ENCODE assay signal across 22 cellular contexts in the genomic region with DNA sequence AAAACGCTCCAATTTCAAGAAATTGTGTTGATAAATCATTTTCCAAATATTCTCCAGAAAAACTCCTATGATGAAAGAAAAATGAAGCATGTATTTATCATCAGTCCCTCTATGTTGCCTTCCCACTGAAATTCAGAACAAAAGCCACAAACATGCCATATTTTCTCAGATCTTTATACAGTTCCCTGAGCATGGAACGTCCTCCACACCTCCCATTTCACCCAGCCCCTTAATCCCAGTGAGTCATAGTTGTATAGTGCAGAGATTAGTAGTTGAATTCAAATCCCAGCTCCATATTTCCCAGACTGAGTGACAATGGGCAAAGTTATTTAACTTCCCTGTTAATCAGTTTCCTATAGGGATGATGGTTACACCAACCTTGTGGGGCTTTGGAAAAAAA. TPM values are rescaled to one million over a fixed set of nuclear protein-coding genes. Genes with fewer than 3 reads are reported as not detected.
DNase-seq lines count a peak whose midpoint lies in the region; ATAC-seq and TF ChIP-seq lines count a peak whose summit lies in the region.
"Had no signal": no experiment of that assay in that cellular context is flagged by ENCODE, and none has a peak within 500 bp of the region (broad histone marks: within the 10 kb centered on the region; RNA-seq: fewer than 3 reads in every experiment).

No MANE protein-coding gene starts in this region.

- H3K27me3 Mint-ChIP-seq in brain (peaks cover 4% of the 10 kb centered on the region), WTC11 (ENCODE audit: low read depth) (no peaks in the 10 kb centered on the region)
- H3K27me3 Mint-ChIP-seq in activated CD4-positive, alpha-beta T cell treated with anti-CD3 and anti-CD28 coated beads for 36 hours, result peaks cover 19% of the 10 kb centered on the region

- DNase-seq in AG10803 (ENCODE audit: low read depth) (peak; percentile 29), HS-5 (ENCODE audit: low read depth) (peak; percentile 14), iris pigment epithelial cell (ENCODE audit: low read depth) (peak; percentile 62), erythroblast (lab: John Stamatoyannopoulos, UW) (no peak), WTC11 (ENCODE audit: low spot score) (no peak)
- DNase-seq in activated CD4-positive, alpha-beta T cell treated with anti-CD3 and anti-CD28 coated beads for 36 hours, result no peak
- DNase-seq: activated CD4-positive, alpha-beta T cell treated with anti-CD3 and anti-CD28 coated beads, Interleukin-2, amount 50 U/mL, for 48 hours; activated gamma-delta T cell; CD8-positive, alpha-beta memory T cell; DMS79 treated with DMSO at 0.1 percent for 48 hours; effector memory CD8-positive, alpha-beta T cell; MV-4-11; NCI-H187 treated with DMSO at 0.1 percent for 48 hours; SK-N-SH; stimulated activated naive CD4-positive, alpha-beta T cell had no signal

- H3K36me3 Mint-ChIP-seq in brain (no peaks in the 10 kb centered on the region), WTC11 (no peaks in the 10 kb centered on the region)
- no peaks in the 10 kb centered on the region for H3K36me3 Mint-ChIP-seq in activated CD4-positive, alpha-beta T cell treated with anti-CD3 and anti-CD28 coated beads for 36 hours (ENCODE audit: low read depth)

- H3K4me3 Mint-ChIP-seq in brain, result no peak overlapping the region
- H3K4me3 Mint-ChIP-seq in WTC11, result no peak overlapping the region
- no peak overlapping the region for H3K4me3 Mint-ChIP-seq in activated CD4-positive, alpha-beta T cell treated with anti-CD3 and anti-CD28 coated beads for 36 hours
- H3K4me3 Mint-ChIP-seq: CD8-positive, alpha-beta memory T cell; effector memory CD8-positive, alpha-beta T cell; T-helper 2 cell treated with Interferon-gamma antibody and Interleukin-4, amounts not matched to agents 5 μg/mL and 100 μg/mL, for 36 hours had no signal

- CTCF ChIA-PET in WTC11 (lab: Charles Lee), result no interaction called here
- CTCF ChIA-PET in activated CD4-positive, alpha-beta T cell treated with anti-CD3 and anti-CD28 coated beads for 36 hours (lab: Charles Lee), result interaction anchor here (1.3 kb wide), 1 partner anchor 16 kb away, joined by 4 read pairs; no protein-coding TSS in a partner anchor

- intact Hi-C loops in activated CD4-positive, alpha-beta T cell treated with anti-CD3 and anti-CD28 coated beads for 36 hours (cut with DNase I, micrococcal nuclease), result no loop called here

- no peak for ATAC-seq in GM18511 (IDR thresholded peaks at IDR 0.05; ENCODE audit: unreplicated experiment)
- ATAC-seq in WTC11, result no peak
- no peak for ATAC-seq in activated CD4-positive, alpha-beta T cell treated with anti-CD3 and anti-CD28 coated beads for 36 hours
- ATAC-seq: effector memory CD8-positive, alpha-beta T cell; K562 had no signal

- TF ChIP-seq CTCF in AG10803 (conservative IDR thresholded peaks at IDR 0.05; ENCODE audit: low read length) (no peak), brain (conservative IDR thresholded peaks at IDR 0.05) (no peak), WTC11 (IDR thresholded peaks at IDR 0.05) (no peak)

- H3K4me1 Mint-ChIP-seq in brain (peaks cover 46% of the 10 kb centered on the region), WTC11 (peaks cover 26% of the 10 kb centered on the region)
- H3K4me1 Mint-ChIP-seq in activated CD4-positive, alpha-beta T cell treated with anti-CD3 and anti-CD28 coated beads for 36 hours, result no peaks in the 10 kb centered on the region
- H3K4me1 Mint-ChIP-seq: CD8-positive, alpha-beta memory T cell had no signal

- H3K27ac Mint-ChIP-seq in brain (peak overlapping the region in 3 of 5 experiments; percentile 6 to 43 (median 37)), WTC11 (no peak overlapping the region)
- no peak overlapping the region for H3K27ac Mint-ChIP-seq in activated CD4-positive, alpha-beta T cell treated with anti-CD3 and anti-CD28 coated beads for 36 hours
- H3K27ac Mint-ChIP-seq: CD8-positive, alpha-beta memory T cell; effector memory CD8-positive, alpha-beta T cell; T-helper 2 cell treated with Interferon-gamma antibody and Interleukin-4, amounts not matched to agents 5 μg/mL and 100 μg/mL, for 36 hours had no signal

- TF ChIP-seq POLR2A in erythroblast (IDR thresholded peaks at IDR 0.05; ENCODE audit: low read length), result no peak

- POLR2A ChIA-PET in WTC11 (lab: Charles Lee), result no interaction called here
- POLR2A ChIA-PET in activated CD4-positive, alpha-beta T cell treated with anti-CD3 and anti-CD28 coated beads for 36 hours (lab: Charles Lee), result no interaction called here

- no peak overlapping the region for H3K4me3 ChIP-seq in AG10803 (ENCODE audit: low read length)
- H3K4me3 ChIP-seq: adrenal gland, hepatocyte, K562, tibial nerve had no signal

- peaks cover 0 to 11% (median 0%) of the 10 kb centered on the region in 5 experiments for H3K9me3 Mint-ChIP-seq in brain
- H3K9me3 Mint-ChIP-seq in WTC11, result no peaks in the 10 kb centered on the region
- H3K9me3 Mint-ChIP-seq in activated CD4-positive, alpha-beta T cell treated with anti-CD3 and anti-CD28 coated beads for 36 hours (ENCODE audit: low read depth), result peaks cover 3% of the 10 kb centered on the region
- H3K9me3 Mint-ChIP-seq: effector memory CD8-positive, alpha-beta T cell; T-helper 2 cell treated with Interferon-gamma antibody and Interleukin-4, amounts not matched to agents 5 μg/mL and 100 μg/mL, for 36 hours had no signal

TF ChIP-seq in WTC11, 78 proteins besides CTCF, POLR2A, EP300 and RAD21 (continues in another document):
- TF ChIP-seq, protein P1, sequence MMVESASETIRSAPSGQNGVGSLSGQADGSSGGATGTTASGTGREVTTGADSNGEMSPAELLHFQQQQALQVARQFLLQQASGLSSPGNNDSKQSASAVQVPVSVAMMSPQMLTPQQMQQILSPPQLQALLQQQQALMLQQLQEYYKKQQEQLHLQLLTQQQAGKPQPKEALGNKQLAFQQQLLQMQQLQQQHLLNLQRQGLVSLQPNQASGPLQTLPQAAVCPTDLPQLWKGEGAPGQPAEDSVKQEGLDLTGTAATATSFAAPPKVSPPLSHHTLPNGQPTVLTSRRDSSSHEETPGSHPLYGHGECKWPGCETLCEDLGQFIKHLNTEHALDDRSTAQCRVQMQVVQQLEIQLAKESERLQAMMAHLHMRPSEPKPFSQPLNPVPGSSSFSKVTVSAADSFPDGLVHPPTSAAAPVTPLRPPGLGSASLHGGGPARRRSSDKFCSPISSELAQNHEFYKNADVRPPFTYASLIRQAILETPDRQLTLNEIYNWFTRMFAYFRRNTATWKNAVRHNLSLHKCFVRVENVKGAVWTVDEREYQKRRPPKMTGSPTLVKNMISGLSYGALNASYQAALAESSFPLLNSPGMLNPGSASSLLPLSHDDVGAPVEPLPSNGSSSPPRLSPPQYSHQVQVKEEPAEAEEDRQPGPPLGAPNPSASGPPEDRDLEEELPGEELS (CRISPR knock-in tag; IDR thresholded peaks at IDR 0.05), result no peak
- TF ChIP-seq ZNF317 (CRISPR knock-in tag; IDR thresholded peaks at IDR 0.05; ENCODE audit: borderline replicate concordance, low read depth) (no peak), SOX15 (CRISPR knock-in tag; IDR thresholded peaks at IDR 0.05) (no peak), RORB (CRISPR knock-in tag; IDR thresholded peaks at IDR 0.05) (no peak), EMX1 (CRISPR knock-in tag; IDR thresholded peaks at IDR 0.05) (no peak), NR1H2 (CRISPR knock-in tag; IDR thresholded peaks at IDR 0.05) (no peak), NFYB (CRISPR knock-in tag; conservative IDR thresholded peaks at IDR 0.05; ENCODE audit: low read depth) (no peak)
- TF ChIP-seq, protein P2, sequence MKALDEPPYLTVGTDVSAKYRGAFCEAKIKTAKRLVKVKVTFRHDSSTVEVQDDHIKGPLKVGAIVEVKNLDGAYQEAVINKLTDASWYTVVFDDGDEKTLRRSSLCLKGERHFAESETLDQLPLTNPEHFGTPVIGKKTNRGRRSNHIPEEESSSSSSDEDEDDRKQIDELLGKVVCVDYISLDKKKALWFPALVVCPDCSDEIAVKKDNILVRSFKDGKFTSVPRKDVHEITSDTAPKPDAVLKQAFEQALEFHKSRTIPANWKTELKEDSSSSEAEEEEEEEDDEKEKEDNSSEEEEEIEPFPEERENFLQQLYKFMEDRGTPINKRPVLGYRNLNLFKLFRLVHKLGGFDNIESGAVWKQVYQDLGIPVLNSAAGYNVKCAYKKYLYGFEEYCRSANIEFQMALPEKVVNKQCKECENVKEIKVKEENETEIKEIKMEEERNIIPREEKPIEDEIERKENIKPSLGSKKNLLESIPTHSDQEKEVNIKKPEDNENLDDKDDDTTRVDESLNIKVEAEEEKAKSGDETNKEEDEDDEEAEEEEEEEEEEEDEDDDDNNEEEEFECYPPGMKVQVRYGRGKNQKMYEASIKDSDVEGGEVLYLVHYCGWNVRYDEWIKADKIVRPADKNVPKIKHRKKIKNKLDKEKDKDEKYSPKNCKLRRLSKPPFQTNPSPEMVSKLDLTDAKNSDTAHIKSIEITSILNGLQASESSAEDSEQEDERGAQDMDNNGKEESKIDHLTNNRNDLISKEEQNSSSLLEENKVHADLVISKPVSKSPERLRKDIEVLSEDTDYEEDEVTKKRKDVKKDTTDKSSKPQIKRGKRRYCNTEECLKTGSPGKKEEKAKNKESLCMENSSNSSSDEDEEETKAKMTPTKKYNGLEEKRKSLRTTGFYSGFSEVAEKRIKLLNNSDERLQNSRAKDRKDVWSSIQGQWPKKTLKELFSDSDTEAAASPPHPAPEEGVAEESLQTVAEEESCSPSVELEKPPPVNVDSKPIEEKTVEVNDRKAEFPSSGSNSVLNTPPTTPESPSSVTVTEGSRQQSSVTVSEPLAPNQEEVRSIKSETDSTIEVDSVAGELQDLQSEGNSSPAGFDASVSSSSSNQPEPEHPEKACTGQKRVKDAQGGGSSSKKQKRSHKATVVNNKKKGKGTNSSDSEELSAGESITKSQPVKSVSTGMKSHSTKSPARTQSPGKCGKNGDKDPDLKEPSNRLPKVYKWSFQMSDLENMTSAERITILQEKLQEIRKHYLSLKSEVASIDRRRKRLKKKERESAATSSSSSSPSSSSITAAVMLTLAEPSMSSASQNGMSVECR (CRISPR knock-in tag; IDR thresholded peaks at IDR 0.05; ENCODE audit: borderline replicate concordance), result no peak

RNA-seq across cellular contexts. Expression of a gene that starts 20.6 kb away (rescaled TPM):
- 3.2 TPM for polyA plus RNA-seq in brain (ENCODE audit: insufficient read depth, low read depth, low replicate concordance)
- total RNA-seq in WTC11 (2021), result 3.4 to 4.1 TPM (median 3.6 TPM) in 3 replicates
- total RNA-seq in activated CD4-positive, alpha-beta T cell treated with anti-CD3 and anti-CD28 coated beads for 36 hours, result 1 to 10 TPM; 4.0 to 5.6 TPM

Comparison
In these comparisons a context has a peak if more than half of its experiments do, and no peak if none do; other contexts are left out.
1. DNase-seq: peak in AG10803 (single experiment), HS-5 (single experiment) and iris pigment epithelial cell (single experiment); none in erythroblast (0 of 2), WTC11 (single experiment) and activated CD4-positive, alpha-beta T cell treated with anti-CD3 and anti-CD28 coated beads for 36 hours (single experiment).
2. H3K27ac Mint-ChIP-seq: peak in brain (3 of 5); none in WTC11 (single experiment) and activated CD4-positive, alpha-beta T cell treated with anti-CD3 and anti-CD28 coated beads for 36 hours (single experiment).